Comparison of ENCODE assay signal across 23 cellular contexts in the genomic region with DNA sequence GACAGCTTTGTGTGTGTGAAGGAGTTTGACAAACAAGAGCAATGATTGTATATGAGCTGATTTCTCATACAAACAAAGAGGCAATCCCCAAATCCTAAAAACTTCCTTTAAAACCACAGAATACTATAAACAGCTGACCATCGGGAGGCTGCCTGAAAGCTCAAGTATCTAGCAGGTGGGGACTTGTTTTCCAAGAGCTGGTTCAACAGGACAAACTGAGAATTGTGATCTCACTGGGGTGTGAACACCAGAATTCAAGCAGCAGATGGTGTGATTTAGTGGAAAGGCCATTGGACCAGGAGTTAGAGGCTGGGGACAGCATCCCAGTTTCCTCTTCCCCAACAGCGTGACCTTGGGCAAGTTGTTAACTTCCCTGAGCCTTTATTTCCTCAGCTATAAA. TPM values are rescaled to one million over a fixed set of nuclear protein-coding genes. Genes with fewer than 3 reads are reported as not detected.
"Had no signal": no experiment of that assay in that cellular context is flagged by ENCODE, and none has a peak within 500 bp of the region (broad histone marks: within the 10 kb centered on the region; RNA-seq: fewer than 3 reads in every experiment).

No MANE protein-coding gene starts in this region.

- H3K27ac ChIP-seq: cardiac muscle cell, lower lobe of right lung, neutrophil, ovary, prostate gland, thyroid gland, upper lobe of right lung, WERI-Rb-1 had no signal

- H3K36me3 ChIP-seq: cardiac muscle cell, lower lobe of right lung, neutrophil, ovary, prostate gland, thyroid gland, upper lobe of right lung, WERI-Rb-1 had no signal

- ATAC-seq: activated CD8-positive, alpha-beta memory T cell treated with anti-CD3 and anti-CD28 coated beads, Interleukin-2, amount 10 ng/mL, durations not matched to agents 7 days and 5 days; activated CD8-positive, alpha-beta T cell treated with anti-CD3 and anti-CD28 coated beads for 36 hours; lower lobe of right lung; natural killer cell; upper lobe of right lung had no signal

- H3K9me3 ChIP-seq: lower lobe of right lung, neutrophil, ovary, prostate gland, thyroid gland, upper lobe of right lung had no signal

- H3K4me3 ChIP-seq: cardiac muscle cell, lower lobe of right lung, ovary, prostate gland, thyroid gland, upper lobe of right lung had no signal

- H3K4me1 ChIP-seq: lower lobe of right lung, prostate gland, thyroid gland, upper lobe of right lung had no signal

- DNase-seq: activated CD4-positive, alpha-beta T cell treated with anti-CD3 and anti-CD28 coated beads, Interleukin-2, amount 10 ng/mL, durations not matched to agents 7 days and 5 days; activated CD4-positive, CD25-positive, alpha-beta regulatory T cell treated with anti-CD3 and anti-CD28 coated beads, Interleukin-2, amount 50 U/mL, for 72 hours; activated CD8-positive, alpha-beta memory T cell treated with anti-CD3 and anti-CD28 coated beads, Interleukin-2, amount 10 ng/mL, durations not matched to agents 7 days and 5 days; activated CD8-positive, alpha-beta T cell treated with anti-CD3 and anti-CD28 coated beads for 36 hours; activated effector memory CD4-positive, alpha-beta T cell treated with anti-CD3 and anti-CD28 coated beads, Interleukin-2, amount 50 U/mL, for 16 hours; activated naive CD4-positive, alpha-beta T cell treated with anti-CD3 and anti-CD28 coated beads, Interleukin-2, amount 10 ng/mL, durations not matched to agents 7 days and 5 days; activated T-cell treated with anti-CD3 and anti-CD28 coated beads for 4 hours; cortex of kidney; erythroblast; foreskin melanocyte; kidney; lower lobe of right lung; natural killer cell; ovary; stimulated activated CD4-positive, alpha-beta T cell treated with anti-CD3 and anti-CD28 coated beads, Interleukin-12 subunit alpha, Interleukin-12 subunit beta, amount 100 ng/mL, for 4 hours; stimulated activated CD4-positive, alpha-beta T cell treated with anti-CD3 and anti-CD28 coated beads, Interleukin-4, amount 100 ng/mL, for 4 hours; substantia nigra; thyroid gland; upper lobe of right lung; WERI-Rb-1 had no signal

- H3K27me3 ChIP-seq: ovary, thyroid gland had no signal

RNA-seq across cellular contexts. Expression of gene LMX1A, which starts 13.9 kb away (rescaled TPM):
- total RNA-seq: activated CD4-positive, alpha-beta T cell treated with anti-CD3 and anti-CD28 coated beads, Interleukin-2, amount 10 ng/mL, durations not matched to agents 7 days and 5 days; activated CD8-positive, alpha-beta memory T cell treated with anti-CD3 and anti-CD28 coated beads, Interleukin-2, amount 10 ng/mL, durations not matched to agents 7 days and 5 days; activated CD8-positive, alpha-beta T cell treated with anti-CD3 and anti-CD28 coated beads for 36 hours; cardiac muscle cell; kidney; natural killer cell; ovary; upper lobe of right lung had no signal
